8 cellular contexts compared by ENCODE assay signal in the genomic region with DNA sequence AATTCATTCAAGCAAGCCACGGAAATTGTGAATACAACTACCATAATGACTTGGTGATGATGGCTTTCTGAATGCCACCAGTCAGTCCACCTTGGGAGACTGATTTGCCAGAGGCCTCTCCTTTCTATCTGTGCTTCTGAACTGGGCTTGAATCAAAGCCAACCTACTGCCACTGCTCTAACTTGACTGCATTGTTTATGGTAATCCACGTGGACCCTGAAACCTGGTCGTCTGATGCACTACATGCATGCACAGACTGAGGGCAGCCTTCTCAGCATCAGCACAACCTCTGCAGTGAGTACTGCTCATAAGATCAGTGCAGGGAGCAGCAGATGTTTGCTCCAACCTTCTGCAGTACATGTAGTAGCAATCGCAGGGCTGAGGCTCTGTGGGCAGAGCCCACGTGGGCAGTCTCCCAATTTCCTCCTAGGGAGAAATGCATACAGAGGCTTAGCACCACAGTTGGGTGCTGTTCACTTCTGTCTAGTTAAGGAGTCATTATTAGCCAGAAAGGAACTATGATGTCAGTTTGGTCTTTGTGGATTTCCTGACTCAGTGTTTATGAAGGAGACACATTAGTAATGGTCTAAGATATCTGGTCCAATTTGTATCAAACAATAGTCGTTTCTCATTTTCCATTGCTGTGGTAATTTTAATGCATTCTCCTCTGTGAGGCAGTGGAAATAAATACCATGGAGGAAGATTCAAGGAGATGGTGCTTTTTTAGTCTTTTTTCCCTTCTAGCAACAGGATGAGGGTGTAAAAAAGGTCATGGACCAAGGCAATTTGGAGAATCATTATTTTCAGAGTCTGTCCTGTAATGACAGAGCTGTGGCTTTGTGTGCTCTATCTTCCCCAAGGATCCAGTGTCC.
DNase-seq lines count a peak whose midpoint lies in the region; ATAC-seq and TF ChIP-seq lines count a peak whose summit lies in the region.

No MANE protein-coding gene starts in this region.

- ATAC-seq in GM21717 (IDR thresholded peaks at IDR 0.05; ENCODE audit: unreplicated experiment) (peak; percentile 63), mucosa of descending colon (peak; percentile 80)

- BruUV-seq in Calu3 (replicated peaks; lab: Mats Ljungman, UMichigan), result no TSS peak

- peaks cover 43% of the 10 kb centered on the region for H3K4me1 Mint-ChIP-seq in activated naive CD4-positive, alpha-beta T cell treated with anti-CD3 and anti-CD28 coated beads, Interleukin-2, amount 10 ng/mL, durations not matched to agents 7 days and 5 days
- H3K4me1 Mint-ChIP-seq in Calu3 (ENCODE audit: low read depth, unreplicated experiment), result no peaks in the 10 kb centered on the region

- no peaks in the 10 kb centered on the region for H3K4me1 ChIP-seq in mucosa of descending colon (ENCODE audit: low read depth)

- CTCF ChIA-PET in activated naive CD4-positive, alpha-beta T cell treated with anti-CD3 and anti-CD28 coated beads, Interleukin-2, amount 10 ng/mL, durations not matched to agents 7 days and 5 days (lab: Charles Lee), result interaction anchor here (0.6 to 1.7 kb wide), 11 partner anchors 20 to 241 kb away, joined by 3 to 10 read pairs (median 4); no protein-coding TSS in a partner anchor
- CTCF ChIA-PET in Calu3 (lab: Charles Lee), result no interaction called here

- no peaks in the 10 kb centered on the region for H3K9me3 ChIP-seq in mucosa of descending colon

- H3K9me3 Mint-ChIP-seq in activated naive CD4-positive, alpha-beta T cell treated with anti-CD3 and anti-CD28 coated beads, Interleukin-2, amount 10 ng/mL, durations not matched to agents 7 days and 5 days, result no peaks in the 10 kb centered on the region
- H3K9me3 Mint-ChIP-seq in Calu3 (ENCODE audit: low read depth, unreplicated experiment), result no peaks in the 10 kb centered on the region

- in situ Hi-C loops in GM13977 (cut with MboI; ENCODE audit: low pct_unique_long_range_greater_than_20kb, low sequenced_read_pairs, unreplicated experiment), result no loop called here

- intact Hi-C loops in mucosa of descending colon (cut with DNase I, micrococcal nuclease), result no loop called here
- intact Hi-C loops in Calu3 (cut with micrococcal nuclease; ENCODE audit: unreplicated experiment), result no loop called here

- peaks cover 2% of the 10 kb centered on the region for H3K36me3 Mint-ChIP-seq in activated naive CD4-positive, alpha-beta T cell treated with anti-CD3 and anti-CD28 coated beads, Interleukin-2, amount 10 ng/mL, durations not matched to agents 7 days and 5 days
- H3K36me3 Mint-ChIP-seq in Calu3 (ENCODE audit: insufficient read depth, unreplicated experiment), result no peaks in the 10 kb centered on the region

- peak; percentile 24 for DNase-seq in GM13977 (ENCODE audit: low spot score)
- peak; percentile 82 for DNase-seq in MV-4-11 (lab: John Stamatoyannopoulos, UW)
- peak; percentile 61 for DNase-seq in activated naive CD4-positive, alpha-beta T cell treated with anti-CD3 and anti-CD28 coated beads, Interleukin-2, amount 10 ng/mL, durations not matched to agents 7 days and 5 days
- no peak for DNase-seq in mucosa of descending colon
- DNase-seq in T1000 (lab: John Stamatoyannopoulos, UW), result no peak
- no peak for DNase-seq in DMS153 (lab: John Stamatoyannopoulos, UW)
- no peak for DNase-seq in Calu3

- peaks cover 3% of the 10 kb centered on the region for H3K27me3 Mint-ChIP-seq in activated naive CD4-positive, alpha-beta T cell treated with anti-CD3 and anti-CD28 coated beads, Interleukin-2, amount 10 ng/mL, durations not matched to agents 7 days and 5 days
- peaks cover 43% of the 10 kb centered on the region for H3K27me3 Mint-ChIP-seq in Calu3 (ENCODE audit: unreplicated experiment)

- H3K36me3 ChIP-seq in mucosa of descending colon (ENCODE audit: low read depth), result no peaks in the 10 kb centered on the region

- peak overlapping the region; percentile 24 for H3K4me3 Mint-ChIP-seq in activated naive CD4-positive, alpha-beta T cell treated with anti-CD3 and anti-CD28 coated beads, Interleukin-2, amount 10 ng/mL, durations not matched to agents 7 days and 5 days
- H3K4me3 Mint-ChIP-seq in Calu3 (ENCODE audit: low read depth, unreplicated experiment), result no peak overlapping the region

- TF ChIP-seq CTCF in GM13977 (IDR thresholded peaks at IDR 0.05; ENCODE audit: extremely low read depth, insufficient read depth, missing control alignments) (peak; percentile 33), mucosa of descending colon (IDR thresholded peaks at IDR 0.05) (no peak), Calu3 (IDR thresholded peaks at IDR 0.05; ENCODE audit: unreplicated experiment) (no peak)

- no peak overlapping the region for H3K4me3 ChIP-seq in mucosa of descending colon

- H3K27ac Mint-ChIP-seq in activated naive CD4-positive, alpha-beta T cell treated with anti-CD3 and anti-CD28 coated beads, Interleukin-2, amount 10 ng/mL, durations not matched to agents 7 days and 5 days, result peak overlapping the region; percentile 92
- H3K27ac Mint-ChIP-seq in Calu3 (ENCODE audit: unreplicated experiment), result no peak overlapping the region

Comparison
In these comparisons a context has a peak if more than half of its experiments do, and no peak if none do; other contexts are left out.
1. DNase-seq: peak in GM13977 (single experiment), MV-4-11 (single experiment) and activated naive CD4-positive, alpha-beta T cell treated with anti-CD3 and anti-CD28 coated beads, Interleukin-2, amount 10 ng/mL, durations not matched to agents 7 days and 5 days (single experiment); none in mucosa of descending colon (0 of 3), T1000 (single experiment), DMS153 (single experiment) and Calu3 (single experiment).